8 cellular contexts compared by ENCODE assay signal in genomic region chr13:32737679-32738078, GRCh38.
DNase-seq lines count a peak whose midpoint lies in the region; ATAC-seq, FAIRE-seq and TF ChIP-seq lines count a peak whose summit lies in the region.

No MANE protein-coding gene starts in this region.

- no peak for DNase-seq in stimulated activated naive CD8-positive, alpha-beta T cell treated with anti-CD3 and anti-CD28 coated beads, Interleukin-15, Interleukin-2, amounts not matched to agents 100 U/mL and 50 U/mL, for 24 hours
- DNase-seq in frontal cortex (ENCODE audit: low spot score in 2 of 2) (no peak), type B pancreatic cell (ENCODE audit: extremely low spot score, unreplicated experiment) (no peak), 8988T (no peak), NCI-H2196 (lab: John Stamatoyannopoulos, UW; ENCODE audit: unreplicated experiment) (no peak), HuH-7 (ENCODE audit: low spot score) (no peak)

- no peak for TF ChIP-seq CTCF in type B pancreatic cell (conservative IDR thresholded peaks at IDR 0.05)

- peak overlapping the region; percentile 82 for H3K27ac Mint-ChIP-seq in stimulated activated naive CD8-positive, alpha-beta T cell treated with anti-CD3 and anti-CD28 coated beads, Interleukin-15, Interleukin-2, amounts not matched to agents 100 ng/mL and 50 ng/mL, for 24 hours
- peak overlapping the region; percentile 10 for H3K27ac Mint-ChIP-seq in type B pancreatic cell

- no peak for ATAC-seq in stimulated activated naive CD8-positive, alpha-beta T cell treated with anti-CD3 and anti-CD28 coated beads, Interleukin-15, Interleukin-2, amounts not matched to agents 100 U/mL and 50 U/mL, for 24 hours
- ATAC-seq in HG03521 (IDR thresholded peaks at IDR 0.05; ENCODE audit: unreplicated experiment), result peak; percentile 37

- H3K4me3 Mint-ChIP-seq in stimulated activated naive CD8-positive, alpha-beta T cell treated with anti-CD3 and anti-CD28 coated beads, Interleukin-15, Interleukin-2, amounts not matched to agents 100 ng/mL and 50 ng/mL, for 24 hours, result peak overlapping the region; percentile 83
- H3K4me3 Mint-ChIP-seq in type B pancreatic cell, result no peak overlapping the region

- no peaks in the 10 kb centered on the region for H3K27me3 Mint-ChIP-seq in stimulated activated naive CD8-positive, alpha-beta T cell treated with anti-CD3 and anti-CD28 coated beads, Interleukin-15, Interleukin-2, amounts not matched to agents 100 ng/mL and 50 ng/mL, for 24 hours
- no peaks in the 10 kb centered on the region for H3K27me3 Mint-ChIP-seq in type B pancreatic cell

- peaks cover 33% of the 10 kb centered on the region for H3K4me1 Mint-ChIP-seq in stimulated activated naive CD8-positive, alpha-beta T cell treated with anti-CD3 and anti-CD28 coated beads, Interleukin-15, Interleukin-2, amounts not matched to agents 100 ng/mL and 50 ng/mL, for 24 hours (ENCODE audit: low read depth)
- peaks cover 15% of the 10 kb centered on the region for H3K4me1 Mint-ChIP-seq in type B pancreatic cell (ENCODE audit: unreplicated experiment)

- peak; percentile 57 for FAIRE-seq in frontal cortex (lab: Jason Lieb, UNC)

- H3K9me3 Mint-ChIP-seq in stimulated activated naive CD8-positive, alpha-beta T cell treated with anti-CD3 and anti-CD28 coated beads, Interleukin-15, Interleukin-2, amounts not matched to agents 100 ng/mL and 50 ng/mL, for 24 hours, result no peaks in the 10 kb centered on the region
- H3K9me3 Mint-ChIP-seq in type B pancreatic cell, result no peaks in the 10 kb centered on the region

- H3K36me3 Mint-ChIP-seq in stimulated activated naive CD8-positive, alpha-beta T cell treated with anti-CD3 and anti-CD28 coated beads, Interleukin-15, Interleukin-2, amounts not matched to agents 100 ng/mL and 50 ng/mL, for 24 hours (ENCODE audit: low read depth), result peaks cover 32% of the 10 kb centered on the region
- peaks cover 23% of the 10 kb centered on the region for H3K36me3 Mint-ChIP-seq in type B pancreatic cell
